ENCODE assay signal across 10 cellular contexts in genomic region chr21:20443558-20444155, GRCh38.
A peak's percentile ranks its signal among the peaks of the same experiment; 100 is the strongest.
DNase-seq lines count a peak whose midpoint lies in the region; ATAC-seq and TF ChIP-seq lines count a peak whose summit lies in the region.
"Had no signal": no experiment of that assay in that cellular context is flagged by ENCODE, and none has a peak within 500 bp of the region (broad histone marks: within the 10 kb centered on the region; RNA-seq: fewer than 3 reads in every experiment).

No MANE protein-coding gene starts in this region.

- intact Hi-C loops in OCI-LY7 (cut with micrococcal nuclease; ENCODE audit: unreplicated experiment): no loop called here

- no peaks in the 10 kb centered on the region for H3K36me3 ChIP-seq in OCI-LY7 (ENCODE audit: insufficient read depth, low read length)

- peak; percentile 91 for TF ChIP-seq CTCF in C4-2B (conservative IDR thresholded peaks at IDR 0.05)
- peak; percentile 55 for TF ChIP-seq CTCF in GM12873 (IDR thresholded peaks at IDR 0.05; ENCODE audit: insufficient read depth, low read depth, low read length, missing control alignments)
- TF ChIP-seq CTCF in OCI-LY7 (conservative IDR thresholded peaks at IDR 0.05; ENCODE audit: low read length): peak; percentile 71

- H3K4me1 ChIP-seq in OCI-LY7 (ENCODE audit: insufficient read depth, low read length, poor library complexity, severe bottlenecking): no peaks in the 10 kb centered on the region
- H3K4me1 ChIP-seq: parathyroid adenoma had no signal

- DNase-seq in OCI-LY7 (ENCODE audit: low spot score) (peak; percentile 20), iPS DF 4.7 (ENCODE audit: extremely low read depth, low spot score) (peak; percentile 38), NK-92 (lab: John Stamatoyannopoulos, UW; ENCODE audit: unreplicated experiment) (no peak), medulla oblongata (ENCODE audit: extremely low spot score) (no peak)
- DNase-seq in activated CD4-positive, alpha-beta T cell treated with anti-CD3 and anti-CD28 coated beads, Interleukin-2, amount 50 U/mL, for 48 hours: no peak
- DNase-seq: activated effector memory CD4-positive, alpha-beta T cell treated with Interleukin-2 at 50 U/mL for 16 hours had no signal

- H3K79me2 ChIP-seq in OCI-LY7 (ENCODE audit: insufficient read depth, low read depth, low read length): no peaks in the 10 kb centered on the region
- H3K79me2 ChIP-seq: parathyroid adenoma had no signal

- no peaks in the 10 kb centered on the region for H3K9me2 ChIP-seq in OCI-LY7 (ENCODE audit: insufficient read depth, low read length)

- H2AFZ ChIP-seq in OCI-LY7 (ENCODE audit: low read length): no peak overlapping the region
- H2AFZ ChIP-seq: parathyroid adenoma had no signal

- H3K4me2 ChIP-seq in OCI-LY7 (ENCODE audit: low read length): no peak overlapping the region

- CTCF ChIA-PET in OCI-LY7 (lab: Charles Lee; ENCODE audit: unreplicated experiment): no interaction called here

- H3K9me3 ChIP-seq in OCI-LY7 (ENCODE audit: low read length): 0 out of 2 replicates have a peak, but pooled peaks cover 5% of the 10 kb centered on the region

- no peak overlapping the region for H3K27ac ChIP-seq in C4-2B
- no peak overlapping the region for H3K27ac ChIP-seq in OCI-LY7 (ENCODE audit: low read depth, low read length, poor library complexity, severe bottlenecking)
- H3K27ac ChIP-seq: parathyroid adenoma had no signal

- H4K20me1 ChIP-seq in OCI-LY7 (ENCODE audit: insufficient read depth, low read length): no peaks in the 10 kb centered on the region

- BruUV-seq in OCI-LY7 (replicated peaks; lab: Mats Ljungman, UMichigan): no TSS peak

- POLR2A ChIA-PET in OCI-LY7 (lab: Charles Lee): no interaction called here

- ATAC-seq in HG03196 (IDR thresholded peaks at IDR 0.05; ENCODE audit: unreplicated experiment): no peak

- H3K4me3 ChIP-seq in OCI-LY7 (ENCODE audit: low read depth, low read length, poor library complexity, severe bottlenecking): no peak overlapping the region

Comparison
In these comparisons a context has a peak if more than half of its experiments do, and no peak if none do; other contexts are left out.
1. DNase-seq: peak in OCI-LY7 (single experiment) and iPS DF 4.7 (single experiment); none in NK-92 (single experiment), medulla oblongata (single experiment) and activated CD4-positive, alpha-beta T cell treated with anti-CD3 and anti-CD28 coated beads, Interleukin-2, amount 50 U/mL, for 48 hours (0 of 2).
2. Peak in every context shown above with its lines, with median percentiles within 50 percentile points of each other: CTCF ChIP-seq.